Comparison of ENCODE assay signal across 2 cellular contexts in the genomic region with DNA sequence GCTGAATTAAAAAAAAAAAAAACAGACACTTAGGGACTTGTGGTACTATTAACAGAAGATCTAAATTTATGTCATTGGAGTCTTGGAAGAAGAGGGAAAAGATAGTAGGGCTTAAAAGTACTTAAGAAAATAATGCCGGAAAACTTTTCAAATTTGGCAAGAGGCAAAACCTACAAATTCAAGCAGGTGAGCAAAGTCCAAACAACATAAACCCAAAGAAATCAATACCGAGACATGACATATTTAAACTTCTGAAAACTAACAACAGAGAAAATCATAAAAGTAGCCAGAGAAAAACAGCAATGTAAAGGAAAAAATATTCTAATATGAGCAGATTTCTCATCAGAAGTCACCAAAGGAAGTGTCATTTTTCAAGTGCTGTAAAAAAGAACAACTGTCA.
TF ChIP-seq lines count a peak whose summit lies in the region.

No MANE protein-coding gene starts in this region.

TF ChIP-seq in HepG2, 621 proteins besides CTCF, POLR2A, EP300 and RAD21:
- TF ChIP-seq TBL1XR1 (IDR thresholded peaks at IDR 0.05; ENCODE audit: borderline replicate concordance, low read length, partially characterized antibody) = no peak
- peak; percentile 66 for TF ChIP-seq ONECUT2 (CRISPR knock-in tag; IDR thresholded peaks at IDR 0.05)
- TF ChIP-seq, protein P1, sequence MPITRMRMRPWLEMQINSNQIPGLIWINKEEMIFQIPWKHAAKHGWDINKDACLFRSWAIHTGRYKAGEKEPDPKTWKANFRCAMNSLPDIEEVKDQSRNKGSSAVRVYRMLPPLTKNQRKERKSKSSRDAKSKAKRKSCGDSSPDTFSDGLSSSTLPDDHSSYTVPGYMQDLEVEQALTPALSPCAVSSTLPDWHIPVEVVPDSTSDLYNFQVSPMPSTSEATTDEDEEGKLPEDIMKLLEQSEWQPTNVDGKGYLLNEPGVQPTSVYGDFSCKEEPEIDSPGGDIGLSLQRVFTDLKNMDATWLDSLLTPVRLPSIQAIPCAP (CRISPR knock-in tag; IDR thresholded peaks at IDR 0.05; ENCODE audit: low read depth) = no peak
- no peak for TF ChIP-seq ZNF879 (CRISPR knock-in tag; IDR thresholded peaks at IDR 0.05)
- TF ChIP-seq, protein P2, sequence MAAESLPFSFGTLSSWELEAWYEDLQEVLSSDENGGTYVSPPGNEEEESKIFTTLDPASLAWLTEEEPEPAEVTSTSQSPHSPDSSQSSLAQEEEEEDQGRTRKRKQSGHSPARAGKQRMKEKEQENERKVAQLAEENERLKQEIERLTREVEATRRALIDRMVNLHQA (CRISPR knock-in tag; IDR thresholded peaks at IDR 0.05) = no peak
- TF ChIP-seq ZNF781 (CRISPR knock-in tag; IDR thresholded peaks at IDR 0.05; ENCODE audit: borderline replicate concordance, not compliant biosample characterization) = no peak
- TF ChIP-seq KLF6 (CRISPR knock-in tag; IDR thresholded peaks at IDR 0.05) = no peak
- TF ChIP-seq HOMEZ (CRISPR knock-in tag; IDR thresholded peaks at IDR 0.05; ENCODE audit: low read depth) = peak; percentile 63; the same call in 1 of the 2 replicates
- TF ChIP-seq, protein P3, sequence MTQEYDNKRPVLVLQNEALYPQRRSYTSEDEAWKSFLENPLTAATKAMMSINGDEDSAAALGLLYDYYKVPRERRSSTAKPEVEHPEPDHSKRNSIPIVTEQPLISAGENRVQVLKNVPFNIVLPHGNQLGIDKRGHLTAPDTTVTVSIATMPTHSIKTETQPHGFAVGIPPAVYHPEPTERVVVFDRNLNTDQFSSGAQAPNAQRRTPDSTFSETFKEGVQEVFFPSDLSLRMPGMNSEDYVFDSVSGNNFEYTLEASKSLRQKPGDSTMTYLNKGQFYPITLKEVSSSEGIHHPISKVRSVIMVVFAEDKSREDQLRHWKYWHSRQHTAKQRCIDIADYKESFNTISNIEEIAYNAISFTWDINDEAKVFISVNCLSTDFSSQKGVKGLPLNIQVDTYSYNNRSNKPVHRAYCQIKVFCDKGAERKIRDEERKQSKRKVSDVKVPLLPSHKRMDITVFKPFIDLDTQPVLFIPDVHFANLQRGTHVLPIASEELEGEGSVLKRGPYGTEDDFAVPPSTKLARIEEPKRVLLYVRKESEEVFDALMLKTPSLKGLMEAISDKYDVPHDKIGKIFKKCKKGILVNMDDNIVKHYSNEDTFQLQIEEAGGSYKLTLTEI (CRISPR knock-in tag; conservative IDR thresholded peaks at IDR 0.05) = no peak
- no peak for TF ChIP-seq IRX3 (CRISPR knock-in tag; IDR thresholded peaks at IDR 0.05; ENCODE audit: borderline replicate concordance, low read depth)
- TF ChIP-seq ZNF33A (CRISPR knock-in tag; IDR thresholded peaks at IDR 0.05; ENCODE audit: borderline replicate concordance) = no peak
- TF ChIP-seq, protein P4, sequence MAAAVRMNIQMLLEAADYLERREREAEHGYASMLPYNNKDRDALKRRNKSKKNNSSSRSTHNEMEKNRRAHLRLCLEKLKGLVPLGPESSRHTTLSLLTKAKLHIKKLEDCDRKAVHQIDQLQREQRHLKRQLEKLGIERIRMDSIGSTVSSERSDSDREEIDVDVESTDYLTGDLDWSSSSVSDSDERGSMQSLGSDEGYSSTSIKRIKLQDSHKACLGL (CRISPR knock-in tag; IDR thresholded peaks at IDR 0.05) = no peak
- TF ChIP-seq ZFP36 (IDR thresholded peaks at IDR 0.05; ENCODE audit: borderline replicate concordance, low read depth, low read length, partially characterized antibody) = no peak
- peak; percentile 35; the same call in 1 of the 2 replicates for TF ChIP-seq HNF4A (CRISPR knock-in tag; IDR thresholded peaks at IDR 0.05)
- TF ChIP-seq PCBP1 (IDR thresholded peaks at IDR 0.05; ENCODE audit: borderline replicate concordance, low read depth, low read length) = no peak
- TF ChIP-seq FOXP1 (IDR thresholded peaks at IDR 0.05) = no peak
- TF ChIP-seq FOXP1 (CRISPR knock-in tag; IDR thresholded peaks at IDR 0.05) = no peak
- no peak for TF ChIP-seq NCOR1 (IDR thresholded peaks at IDR 0.05; ENCODE audit: borderline replicate concordance, low read length)
- TF ChIP-seq MLX (CRISPR knock-in tag; IDR thresholded peaks at IDR 0.05) = no peak

TF ChIP-seq in GM23338, 12 proteins besides CTCF, POLR2A, EP300 and RAD21:
- TF ChIP-seq EZH2phosphoT487 (IDR thresholded peaks at IDR 0.05; ENCODE audit: unreplicated experiment) (no peak), EZH2 (IDR thresholded peaks at IDR 0.05; ENCODE audit: low read depth, unreplicated experiment) (no peak), POLR2AphosphoS5 (IDR thresholded peaks at IDR 0.05; ENCODE audit: low read depth) (no peak), REST (IDR thresholded peaks at IDR 0.05; ENCODE audit: unreplicated experiment) (no peak), ZNF331 (CRISPR knock-in tag; IDR thresholded peaks at IDR 0.05; ENCODE audit: low read depth) (no peak), NANOG (IDR thresholded peaks at IDR 0.05; ENCODE audit: borderline replicate concordance) (no peak), JUNB (IDR thresholded peaks at IDR 0.05; ENCODE audit: unreplicated experiment) (no peak), STAT1 (IDR thresholded peaks at IDR 0.05; ENCODE audit: unreplicated experiment) (no peak), ZNF114 (CRISPR knock-in tag; IDR thresholded peaks at IDR 0.05) (no peak), CREB1 (CRISPR knock-in tag; IDR thresholded peaks at IDR 0.05; ENCODE audit: low read depth) (no peak)
- TF ChIP-seq, protein P5, sequence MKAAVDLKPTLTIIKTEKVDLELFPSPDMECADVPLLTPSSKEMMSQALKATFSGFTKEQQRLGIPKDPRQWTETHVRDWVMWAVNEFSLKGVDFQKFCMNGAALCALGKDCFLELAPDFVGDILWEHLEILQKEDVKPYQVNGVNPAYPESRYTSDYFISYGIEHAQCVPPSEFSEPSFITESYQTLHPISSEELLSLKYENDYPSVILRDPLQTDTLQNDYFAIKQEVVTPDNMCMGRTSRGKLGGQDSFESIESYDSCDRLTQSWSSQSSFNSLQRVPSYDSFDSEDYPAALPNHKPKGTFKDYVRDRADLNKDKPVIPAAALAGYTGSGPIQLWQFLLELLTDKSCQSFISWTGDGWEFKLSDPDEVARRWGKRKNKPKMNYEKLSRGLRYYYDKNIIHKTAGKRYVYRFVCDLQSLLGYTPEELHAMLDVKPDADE (IDR thresholded peaks at IDR 0.05) = no peak
- TF ChIP-seq, protein P6, sequence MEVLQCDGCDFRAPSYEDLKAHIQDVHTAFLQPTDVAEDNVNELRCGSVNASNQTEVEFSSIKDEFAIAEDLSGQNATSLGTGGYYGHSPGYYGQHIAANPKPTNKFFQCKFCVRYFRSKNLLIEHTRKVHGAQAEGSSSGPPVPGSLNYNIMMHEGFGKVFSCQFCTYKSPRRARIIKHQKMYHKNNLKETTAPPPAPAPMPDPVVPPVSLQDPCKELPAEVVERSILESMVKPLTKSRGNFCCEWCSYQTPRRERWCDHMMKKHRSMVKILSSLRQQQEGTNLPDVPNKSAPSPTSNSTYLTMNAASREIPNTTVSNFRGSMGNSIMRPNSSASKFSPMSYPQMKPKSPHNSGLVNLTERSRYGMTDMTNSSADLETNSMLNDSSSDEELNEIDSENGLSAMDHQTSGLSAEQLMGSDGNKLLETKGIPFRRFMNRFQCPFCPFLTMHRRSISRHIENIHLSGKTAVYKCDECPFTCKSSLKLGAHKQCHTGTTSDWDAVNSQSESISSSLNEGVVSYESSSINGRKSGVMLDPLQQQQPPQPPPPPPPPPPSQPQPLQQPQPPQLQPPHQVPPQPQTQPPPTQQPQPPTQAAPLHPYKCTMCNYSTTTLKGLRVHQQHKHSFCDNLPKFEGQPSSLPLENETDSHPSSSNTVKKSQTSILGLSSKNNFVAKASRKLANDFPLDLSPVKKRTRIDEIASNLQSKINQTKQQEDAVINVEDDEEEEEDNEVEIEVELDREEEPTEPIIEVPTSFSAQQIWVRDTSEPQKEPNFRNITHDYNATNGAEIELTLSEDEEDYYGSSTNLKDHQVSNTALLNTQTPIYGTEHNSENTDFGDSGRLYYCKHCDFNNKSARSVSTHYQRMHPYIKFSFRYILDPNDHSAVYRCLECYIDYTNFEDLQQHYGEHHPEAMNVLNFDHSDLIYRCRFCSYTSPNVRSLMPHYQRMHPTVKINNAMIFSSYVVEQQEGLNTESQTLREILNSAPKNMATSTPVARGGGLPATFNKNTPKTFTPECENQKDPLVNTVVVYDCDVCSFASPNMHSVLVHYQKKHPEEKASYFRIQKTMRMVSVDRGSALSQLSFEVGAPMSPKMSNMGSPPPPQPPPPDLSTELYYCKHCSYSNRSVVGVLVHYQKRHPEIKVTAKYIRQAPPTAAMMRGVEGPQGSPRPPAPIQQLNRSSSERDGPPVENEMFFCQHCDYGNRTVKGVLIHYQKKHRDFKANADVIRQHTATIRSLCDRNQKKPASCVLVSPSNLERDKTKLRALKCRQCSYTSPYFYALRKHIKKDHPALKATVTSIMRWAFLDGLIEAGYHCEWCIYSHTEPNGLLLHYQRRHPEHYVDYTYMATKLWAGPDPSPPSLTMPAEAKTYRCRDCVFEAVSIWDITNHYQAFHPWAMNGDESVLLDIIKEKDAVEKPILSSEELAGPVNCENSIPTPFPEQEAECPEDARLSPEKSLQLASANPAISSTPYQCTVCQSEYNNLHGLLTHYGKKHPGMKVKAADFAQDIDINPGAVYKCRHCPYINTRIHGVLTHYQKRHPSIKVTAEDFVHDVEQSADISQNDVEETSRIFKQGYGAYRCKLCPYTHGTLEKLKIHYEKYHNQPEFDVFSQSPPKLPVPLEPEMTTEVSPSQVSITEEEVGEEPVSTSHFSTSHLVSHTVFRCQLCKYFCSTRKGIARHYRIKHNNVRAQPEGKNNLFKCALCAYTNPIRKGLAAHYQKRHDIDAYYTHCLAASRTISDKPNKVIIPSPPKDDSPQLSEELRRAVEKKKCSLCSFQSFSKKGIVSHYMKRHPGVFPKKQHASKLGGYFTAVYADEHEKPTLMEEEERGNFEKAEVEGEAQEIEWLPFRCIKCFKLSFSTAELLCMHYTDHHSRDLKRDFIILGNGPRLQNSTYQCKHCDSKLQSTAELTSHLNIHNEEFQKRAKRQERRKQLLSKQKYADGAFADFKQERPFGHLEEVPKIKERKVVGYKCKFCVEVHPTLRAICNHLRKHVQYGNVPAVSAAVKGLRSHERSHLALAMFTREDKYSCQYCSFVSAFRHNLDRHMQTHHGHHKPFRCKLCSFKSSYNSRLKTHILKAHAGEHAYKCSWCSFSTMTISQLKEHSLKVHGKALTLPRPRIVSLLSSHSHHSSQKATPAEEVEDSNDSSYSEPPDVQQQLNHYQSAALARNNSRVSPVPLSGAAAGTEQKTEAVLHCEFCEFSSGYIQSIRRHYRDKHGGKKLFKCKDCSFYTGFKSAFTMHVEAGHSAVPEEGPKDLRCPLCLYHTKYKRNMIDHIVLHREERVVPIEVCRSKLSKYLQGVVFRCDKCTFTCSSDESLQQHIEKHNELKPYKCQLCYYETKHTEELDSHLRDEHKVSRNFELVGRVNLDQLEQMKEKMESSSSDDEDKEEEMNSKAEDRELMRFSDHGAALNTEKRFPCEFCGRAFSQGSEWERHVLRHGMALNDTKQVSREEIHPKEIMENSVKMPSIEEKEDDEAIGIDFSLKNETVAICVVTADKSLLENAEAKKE (CRISPR knock-in tag; IDR thresholded peaks at IDR 0.05) = no peak
